35 cellular contexts compared by ENCODE assay signal in the genomic region with DNA sequence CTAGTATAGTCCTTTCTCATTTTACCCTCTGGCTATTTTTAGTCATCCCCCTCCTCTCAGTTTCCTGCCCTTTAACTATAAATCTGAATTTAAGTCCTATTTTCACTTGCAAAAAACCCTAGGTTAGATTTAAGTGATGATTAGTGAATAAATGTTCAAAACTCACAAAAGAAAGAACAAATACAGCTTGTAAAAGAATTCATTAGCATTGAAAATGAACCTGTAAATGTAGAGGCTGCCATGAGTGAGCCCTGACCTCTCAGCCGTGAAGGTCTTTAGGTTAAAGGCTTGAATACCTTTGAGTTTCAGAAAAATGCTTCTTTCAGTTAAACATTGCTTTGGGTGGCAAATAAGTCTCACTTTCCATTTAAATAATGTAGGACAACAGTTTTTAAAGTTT. TPM values are rescaled to one million over a fixed set of nuclear protein-coding genes. Genes with fewer than 3 reads are reported as not detected.
"Had no signal": no experiment of that assay in that cellular context is flagged by ENCODE, and none has a peak within 500 bp of the region (broad histone marks: within the 10 kb centered on the region; RNA-seq: fewer than 3 reads in every experiment).

No MANE protein-coding gene starts in this region.

- H3K4me3 Mint-ChIP-seq: activated CD4-positive, alpha-beta T cell treated with anti-CD3 and anti-CD28 coated beads, Interleukin-2, amount 10 ng/mL, durations not matched to agents 24 days and 14 days; activated CD8-positive, alpha-beta T cell treated with anti-CD3 and anti-CD28 coated beads for 36 hours; activated naive CD8-positive, alpha-beta T cell treated with anti-CD3 and anti-CD28 coated beads, Interleukin-2, amount 10 ng/mL, durations not matched to agents 7 days and 5 days; activated T-cell treated with anti-CD3 and anti-CD28 coated beads, Interleukin-2, amount 50 U/mL, for 72 hours; activated T-helper 17 cell treated with anti-CD3 and anti-CD28 coated beads, Interleukin-2, amount 50 U/mL, for 72 hours; T-cell; T-helper 17 cell had no signal

- H3K4me1 ChIP-seq: breast epithelium had no signal

- H3K27ac ChIP-seq: ascending aorta, breast epithelium, Peyer's patch, RWPE1, VCaP had no signal

- H3K36me3 Mint-ChIP-seq: activated naive CD8-positive, alpha-beta T cell treated with anti-CD3 and anti-CD28 coated beads, Interleukin-2, amount 10 ng/mL, durations not matched to agents 7 days and 5 days; T-cell had no signal

- H3K36me3 ChIP-seq: ascending aorta, breast epithelium, Peyer's patch had no signal

- DNase-seq: activated CD4-positive, alpha-beta T cell treated with anti-CD3 and anti-CD28 coated beads, Interleukin-2, amount 10 ng/mL, durations not matched to agents 24 days and 14 days; activated CD4-positive, alpha-beta T cell treated with anti-CD3 and anti-CD28 coated beads, Interleukin-2, amount 50 U/mL, for 4 hours; activated CD4-positive, CD25-positive, alpha-beta regulatory T cell; activated CD8-positive, alpha-beta T cell treated with anti-CD3 and anti-CD28 coated beads for 36 hours; activated effector memory CD4-positive, alpha-beta T cell treated with anti-CD3 and anti-CD28 coated beads, Interleukin-2, amount 50 U/mL, for 16 hours; activated naive CD4-positive, alpha-beta T cell; activated naive CD4-positive, alpha-beta T cell treated with anti-CD3 and anti-CD28 coated beads, Interleukin-2, amount 50 U/mL, for 16 hours; activated naive CD8-positive, alpha-beta T cell treated with anti-CD3 and anti-CD28 coated beads, Interleukin-2, amount 10 ng/mL, durations not matched to agents 7 days and 5 days; activated T-cell treated with anti-CD3 and anti-CD28 coated beads, Interleukin-2, amount 50 U/mL, for 1 hour; activated T-cell treated with anti-CD3 and anti-CD28 coated beads, Interleukin-2, amount 50 U/mL, for 72 hours; amygdala; caudate nucleus; NCI-H1092 treated with DMSO at 0.1 percent for 48 hours; NCI-H1417; NCI-H187 treated with DMSO at 0.1 percent for 48 hours; NCI-H2081; NCI-H226; NCI-H446 treated with DMSO at 0.1 percent for 48 hours; NCI-H524; NCI-H748 treated with DMSO at 0.1 percent for 48 hours; NK-92 treated with Interleukin-12 subunit alpha and Interleukin-12 subunit beta, amount 100 ng/mL, for 24 hours; PC-3; Peyer's patch; SIG-M5; T-cell; T-helper 17 cell; T-helper 9 cell had no signal

- H3K27ac Mint-ChIP-seq: activated CD4-positive, alpha-beta T cell treated with anti-CD3 and anti-CD28 coated beads, Interleukin-2, amount 10 ng/mL, durations not matched to agents 24 days and 14 days; activated CD8-positive, alpha-beta T cell treated with anti-CD3 and anti-CD28 coated beads for 36 hours; activated naive CD8-positive, alpha-beta T cell treated with anti-CD3 and anti-CD28 coated beads, Interleukin-2, amount 10 ng/mL, durations not matched to agents 7 days and 5 days; activated T-cell treated with anti-CD3 and anti-CD28 coated beads, Interleukin-2, amount 50 U/mL, for 72 hours; activated T-helper 17 cell treated with anti-CD3 and anti-CD28 coated beads, Interleukin-2, amount 50 U/mL, for 72 hours; T-cell; T-helper 17 cell had no signal

- H3K9me3 Mint-ChIP-seq: activated CD4-positive, alpha-beta T cell treated with anti-CD3 and anti-CD28 coated beads, Interleukin-2, amount 10 ng/mL, durations not matched to agents 24 days and 14 days; activated CD8-positive, alpha-beta T cell treated with anti-CD3 and anti-CD28 coated beads for 36 hours; activated naive CD8-positive, alpha-beta T cell treated with anti-CD3 and anti-CD28 coated beads, Interleukin-2, amount 10 ng/mL, durations not matched to agents 7 days and 5 days; activated T-cell treated with anti-CD3 and anti-CD28 coated beads, Interleukin-2, amount 50 U/mL, for 72 hours; activated T-helper 17 cell treated with anti-CD3 and anti-CD28 coated beads, Interleukin-2, amount 50 U/mL, for 72 hours; T-cell had no signal

- H3K4me3 ChIP-seq: ascending aorta, breast epithelium, K562, Peyer's patch had no signal

- H3K9me3 ChIP-seq: ascending aorta, breast epithelium, Peyer's patch had no signal

RNA-seq across cellular contexts. Expression of a gene that starts 2.0 kb away (rescaled TPM):
- total RNA-seq: activated CD4-positive, alpha-beta T cell treated with anti-CD3 and anti-CD28 coated beads, Interleukin-2, amount 10 ng/mL, durations not matched to agents 24 days and 14 days; activated CD8-positive, alpha-beta memory T cell treated with anti-CD3 and anti-CD28 coated beads for 36 hours; activated CD8-positive, alpha-beta T cell treated with anti-CD3 and anti-CD28 coated beads for 36 hours; activated naive CD8-positive, alpha-beta T cell treated with anti-CD3 and anti-CD28 coated beads, Interleukin-2, amount 10 ng/mL, durations not matched to agents 7 days and 5 days; activated T-cell treated with anti-CD3 and anti-CD28 coated beads, Interleukin-2, amount 50 U/mL, for 72 hours; activated T-helper 17 cell treated with anti-CD3 and anti-CD28 coated beads, Interleukin-2, amount 50 U/mL, for 72 hours; ascending aorta; K562; PC-3; SK-MEL-5; T-cell; T-helper 17 cell had no signal
- polyA plus RNA-seq: K562 had no signal
